Comparison of ENCODE assay signal across 16 cellular contexts in genomic region chr12:94184995-94185711, GRCh38. TPM values are rescaled to one million over a fixed set of nuclear protein-coding genes. Genes with fewer than 3 reads are reported as not detected.
A peak's percentile ranks its signal among the peaks of the same experiment; 100 is the strongest.
DNase-seq lines count a peak whose midpoint lies in the region; ATAC-seq lines count a peak whose summit lies in the region.
"Had no signal": no experiment of that assay in that cellular context is flagged by ENCODE, and none has a peak within 500 bp of the region (broad histone marks: within the 10 kb centered on the region; RNA-seq: fewer than 3 reads in every experiment).

No MANE protein-coding gene starts in this region.

- peaks cover 22% of the 10 kb centered on the region for H3K4me1 ChIP-seq in BLaER1

- no peaks in the 10 kb centered on the region for H3K27me3 ChIP-seq in BLaER1
- H3K27me3 ChIP-seq: Peyer's patch had no signal

- no peaks in the 10 kb centered on the region for H3K9me3 ChIP-seq in BLaER1
- H3K9me3 ChIP-seq: Peyer's patch had no signal

- no peaks in the 10 kb centered on the region for H3K36me3 ChIP-seq in BLaER1
- H3K36me3 ChIP-seq: Peyer's patch had no signal

- H3K27ac ChIP-seq in BLaER1, result no peak overlapping the region
- H3K27ac ChIP-seq: GM23248, KMS-11, Peyer's patch had no signal

- ATAC-seq in left colon (peak; percentile 72), HG03025 (IDR thresholded peaks at IDR 0.05; ENCODE audit: low FRiP score, unreplicated experiment) (no peak), GM21381 (IDR thresholded peaks at IDR 0.05; ENCODE audit: unreplicated experiment) (no peak), GM21723 (IDR thresholded peaks at IDR 0.05; ENCODE audit: unreplicated experiment) (no peak)

- peak overlapping the region; percentile 51 for H3K4me2 ChIP-seq in BLaER1
- H3K4me2 ChIP-seq: KMS-11 had no signal

- H3K4me3 ChIP-seq in BLaER1, result no peak overlapping the region
- H3K4me3 ChIP-seq: GM23248, Peyer's patch had no signal

- no peak overlapping the region for H3K9ac ChIP-seq in BLaER1
- H3K9ac ChIP-seq: GM23248, KMS-11 had no signal

- intact Hi-C loops in left colon (cut with DNase I, micrococcal nuclease), result no loop called here

- no peaks in the 10 kb centered on the region for H4K20me1 ChIP-seq in BLaER1

- peak; percentile 49 for DNase-seq in GDM1 (lab: John Stamatoyannopoulos, UW)
- peak; percentile 48 for DNase-seq in NCI-H69 (lab: John Stamatoyannopoulos, UW)
- DNase-seq in left colon, result peak; percentile 36 to 73
- DNase-seq: Calu3; CD4-positive, CD25-positive, alpha-beta regulatory T cell; GM23248; NCI-H1436; NCI-H2081 treated with DMSO at 0.1 percent for 48 hours; NCI-H748 treated with DMSO at 0.1 percent for 48 hours; Peyer's patch; SHP77 had no signal

RNA-seq across cellular contexts. Expression of gene PLXNC1, which starts 36.8 kb away (rescaled TPM):
- 10 to 100 TPM in 1 of 2 donors, 1 to 10 TPM in 1; 7.4 to 11.2 TPM for total RNA-seq in left colon
